Comparison of ENCODE assay signal across 16 cellular contexts in genomic region chr2:64625352-64626145, GRCh38. TPM values are rescaled to one million over a fixed set of nuclear protein-coding genes. Genes with fewer than 3 reads are reported as not detected.
DNase-seq lines count a peak whose midpoint lies in the region; ATAC-seq and TF ChIP-seq lines count a peak whose summit lies in the region.
"Had no signal": no experiment of that assay in that cellular context is flagged by ENCODE, and none has a peak within 500 bp of the region (broad histone marks: within the 10 kb centered on the region; RNA-seq: fewer than 3 reads in every experiment).

No MANE protein-coding gene starts in this region.

- H3K36me3 ChIP-seq in brain microvascular endothelial cell (replicated peaks) (no peaks in the 10 kb centered on the region), heart left ventricle (peaks cover 0 to 1% (median 0%) of the 10 kb centered on the region in 9 donors)
- H3K36me3 ChIP-seq: uterus had no signal

- TF ChIP-seq CTCF in brain microvascular endothelial cell (IDR thresholded peaks at IDR 0.05; ENCODE audit: low read depth, low read length, missing control alignments) (peak; percentile 13), heart left ventricle (IDR thresholded peaks at IDR 0.05) (no peak)

- H3K4me3 ChIP-seq in brain microvascular endothelial cell (ENCODE audit: low read depth, low read length) (no peak overlapping the region), heart left ventricle (no peak overlapping the region)
- H3K4me3 ChIP-seq: uterus had no signal

- H3K9me3 Mint-ChIP-seq in stimulated activated effector memory CD8-positive, alpha-beta T cell treated with anti-CD3 and anti-CD28 coated beads, Interleukin-12 subunit alpha, Interleukin-12 subunit beta, amount 100 ng/mL, for 72 hours = no peaks in the 10 kb centered on the region

- TF ChIP-seq POLR2A in heart left ventricle (IDR thresholded peaks at IDR 0.05) = no peak

- H3K27me3 ChIP-seq in brain microvascular endothelial cell (replicated peaks) = no peaks in the 10 kb centered on the region
- no peaks in the 10 kb centered on the region for H3K27me3 ChIP-seq in heart left ventricle
- H3K27me3 ChIP-seq: uterus had no signal

- ATAC-seq in stimulated activated effector memory CD8-positive, alpha-beta T cell treated with anti-CD3 and anti-CD28 coated beads, Interleukin-12 subunit alpha, Interleukin-12 subunit beta, amount 100 ng/mL, for 72 hours = peak; percentile 17
- no peak for ATAC-seq in heart left ventricle

- H3K27ac ChIP-seq in brain microvascular endothelial cell (no peak overlapping the region), heart left ventricle (no peak overlapping the region)
- H3K27ac ChIP-seq: uterus had no signal

- H3K9me3 ChIP-seq in heart left ventricle = no peaks in the 10 kb centered on the region
- H3K9me3 ChIP-seq: uterus had no signal

- H3K4me3 Mint-ChIP-seq in stimulated activated effector memory CD8-positive, alpha-beta T cell treated with anti-CD3 and anti-CD28 coated beads, Interleukin-12 subunit alpha, Interleukin-12 subunit beta, amount 100 ng/mL, for 72 hours = no peak overlapping the region

- peaks cover 7% of the 10 kb centered on the region for H3K4me1 Mint-ChIP-seq in stimulated activated effector memory CD8-positive, alpha-beta T cell treated with anti-CD3 and anti-CD28 coated beads, Interleukin-12 subunit alpha, Interleukin-12 subunit beta, amount 100 ng/mL, for 72 hours

- H3K4me1 ChIP-seq in heart left ventricle = peaks cover 0 to 11% (median 0%) of the 10 kb centered on the region in 12 donors
- H3K4me1 ChIP-seq: uterus had no signal

- WGBS in heart left ventricle, 4 donors = 81 to 91% (median 86%) methylated on average over 6 of the region's 6 CpGs

- intact Hi-C loops in heart left ventricle (cut with DNase I) = no loop called here

- peak; percentile 46 for DNase-seq in activated CD8-positive, alpha-beta memory T cell treated with anti-CD3 and anti-CD28 coated beads, Interleukin-2, amount 50 U/mL, for 48 hours
- no peak for DNase-seq in activated CD8-positive, alpha-beta memory T cell treated with anti-CD3 and anti-CD28 coated beads for 24 hours
- DNase-seq in NAMALWA (ENCODE audit: low spot score) = peak; percentile 44
- DNase-seq in brain microvascular endothelial cell = no peak
- DNase-seq in stimulated activated effector memory CD8-positive, alpha-beta T cell treated with anti-CD3 and anti-CD28 coated beads, Interleukin-12 subunit alpha, Interleukin-12 subunit beta, amount 100 ng/mL, for 72 hours (ENCODE audit: low spot score in 2 of 2) = no peak
- DNase-seq in OCI-M2 (lab: John Stamatoyannopoulos, UW; ENCODE audit: unreplicated experiment) = no peak
- DNase-seq in AG20443 (ENCODE audit: low spot score) = no peak
- no peak for DNase-seq in heart left ventricle
- DNase-seq: activated CD4-positive, alpha-beta T cell treated with anti-CD3 and anti-CD28 coated beads, Interleukin-2, amount 50 U/mL, for 4 hours; cortex of kidney; DMS79 treated with DMSO at 0.1 percent for 48 hours; foreskin fibroblast; MM.1S; NCI-H510A treated with DMSO at 0.1 percent for 48 hours; SW 1271; uterus had no signal

- in situ Hi-C loops in brain microvascular endothelial cell (cut with HindIII; ENCODE audit: low pct_ligation_motif_present, low sequenced_read_pairs) = no loop called here

- no peaks in the 10 kb centered on the region for H3K36me3 Mint-ChIP-seq in stimulated activated effector memory CD8-positive, alpha-beta T cell treated with anti-CD3 and anti-CD28 coated beads, Interleukin-12 subunit alpha, Interleukin-12 subunit beta, amount 100 ng/mL, for 72 hours

- peak overlapping the region; percentile 46 for H3K27ac Mint-ChIP-seq in stimulated activated effector memory CD8-positive, alpha-beta T cell treated with anti-CD3 and anti-CD28 coated beads, Interleukin-12 subunit alpha, Interleukin-12 subunit beta, amount 100 ng/mL, for 72 hours

RNA-seq across cellular contexts. Expression of gene SERTAD2, which starts 28.2 kb away (rescaled TPM):
- total RNA-seq in heart left ventricle = 10 to 100 TPM; 12.2 to 21.6 (median 16.1) TPM
- polyA plus RNA-seq in heart left ventricle = 10 to 100 TPM in 1 of 2 donors, 1 to 10 TPM in 1; 5.1 to 12.6 TPM

Comparison
In these comparisons a context has a peak if more than half of its experiments do, and no peak if none do; other contexts are left out.
1. DNase-seq: peak in activated CD8-positive, alpha-beta memory T cell treated with anti-CD3 and anti-CD28 coated beads, Interleukin-2, amount 50 U/mL, for 48 hours (single experiment) and NAMALWA (single experiment); none in activated CD8-positive, alpha-beta memory T cell treated with anti-CD3 and anti-CD28 coated beads for 24 hours (single experiment), brain microvascular endothelial cell (single experiment), stimulated activated effector memory CD8-positive, alpha-beta T cell treated with anti-CD3 and anti-CD28 coated beads, Interleukin-12 subunit alpha, Interleukin-12 subunit beta, amount 100 ng/mL, for 72 hours (0 of 2), OCI-M2 (single experiment), AG20443 (single experiment) and heart left ventricle (0 of 5).